Comparison of ENCODE assay signal across 14 cellular contexts in genomic region chr12:30438526-30439120, GRCh38.
"Had no signal": no experiment of that assay in that cellular context is flagged by ENCODE, and none has a peak within 500 bp of the region (broad histone marks: within the 10 kb centered on the region; RNA-seq: fewer than 3 reads in every experiment).

No MANE protein-coding gene starts in this region.

- H3K27ac ChIP-seq: cardiac muscle cell, tibial artery, uterus had no signal

- H3K27me3 Mint-ChIP-seq: activated CD4-positive, alpha-beta memory T cell treated with anti-CD3 and anti-CD28 coated beads for 36 hours; activated CD8-positive, alpha-beta memory T cell treated with anti-CD3 and anti-CD28 coated beads, Interleukin-2, amount 10 ng/mL, durations not matched to agents 7 days and 5 days; activated naive CD4-positive, alpha-beta T cell treated with anti-CD3 and anti-CD28 coated beads, Interleukin-2, amount 10 ng/mL, durations not matched to agents 7 days and 5 days; stimulated activated memory B cell treated with anti-CD40 and anti-IgM and Interleukin-4, amounts not matched to agents 10 μg/mL and 1 μg/mL and 100 μg/mL, for 72 hours had no signal

- ATAC-seq: activated CD4-positive, alpha-beta T cell treated with anti-CD3 and anti-CD28 coated beads for 36 hours; activated CD8-positive, alpha-beta memory T cell treated with anti-CD3 and anti-CD28 coated beads, Interleukin-2, amount 10 ng/mL, durations not matched to agents 7 days and 5 days; stimulated activated memory B cell treated with anti-CD40 and anti-IgM and Interleukin-4, amounts not matched to agents 10 μg/mL and 1 μg/mL and 100 μg/mL, for 72 hours had no signal

- H3K9me3 Mint-ChIP-seq: activated CD4-positive, alpha-beta memory T cell treated with anti-CD3 and anti-CD28 coated beads for 36 hours; activated naive CD4-positive, alpha-beta T cell treated with anti-CD3 and anti-CD28 coated beads, Interleukin-2, amount 10 ng/mL, durations not matched to agents 7 days and 5 days; activated T-helper 2 cell treated with anti-CD3 and anti-CD28 coated beads, Interferon-gamma antibody, Interleukin-2, Interleukin-4, amounts not matched to agents 10 μg/mL and 5 μg/mL and 100 μg/mL, durations not matched to agents 14 hours and 24 hours and 36 hours had no signal

- H3K27ac Mint-ChIP-seq: activated CD4-positive, alpha-beta memory T cell treated with anti-CD3 and anti-CD28 coated beads for 36 hours; activated CD4-positive, alpha-beta T cell treated with anti-CD3 and anti-CD28 coated beads for 36 hours; activated CD8-positive, alpha-beta memory T cell treated with anti-CD3 and anti-CD28 coated beads, Interleukin-2, amount 10 ng/mL, durations not matched to agents 7 days and 5 days; activated naive CD4-positive, alpha-beta T cell treated with anti-CD3 and anti-CD28 coated beads, Interleukin-2, amount 10 ng/mL, durations not matched to agents 7 days and 5 days; activated T-helper 2 cell treated with anti-CD3 and anti-CD28 coated beads, Interferon-gamma antibody, Interleukin-2, Interleukin-4, amounts not matched to agents 10 μg/mL and 5 μg/mL and 100 μg/mL, durations not matched to agents 14 hours and 24 hours and 36 hours; naive B cell; stimulated activated memory B cell treated with anti-CD40 and anti-IgM and Interleukin-4, amounts not matched to agents 10 μg/mL and 1 μg/mL and 100 μg/mL, for 72 hours had no signal

- DNase-seq: activated CD4-positive, alpha-beta memory T cell treated with anti-CD3 and anti-CD28 coated beads for 36 hours; activated CD4-positive, alpha-beta T cell treated with anti-CD3 and anti-CD28 coated beads for 36 hours; activated CD8-positive, alpha-beta memory T cell treated with anti-CD3 and anti-CD28 coated beads, Interleukin-2, amount 10 ng/mL, durations not matched to agents 7 days and 5 days; activated naive CD4-positive, alpha-beta T cell treated with anti-CD3 and anti-CD28 coated beads, Interleukin-2, amount 10 ng/mL, durations not matched to agents 7 days and 5 days; activated T-cell treated with anti-CD3 and anti-CD28 coated beads, Interleukin-2, amount 50 U/mL, for 1 hour; islet precursor cell; mammary epithelial cell; naive B cell; stimulated activated CD4-positive, alpha-beta T cell treated with anti-CD3 and anti-CD28 coated beads, Interleukin-2, amount 100 ng/mL, for 48 hours; tibial artery; uterus had no signal

- H3K4me1 ChIP-seq: tibial artery, uterus had no signal

- H3K36me3 ChIP-seq: cardiac muscle cell, tibial artery, uterus had no signal

- H3K36me3 Mint-ChIP-seq: activated CD4-positive, alpha-beta memory T cell treated with anti-CD3 and anti-CD28 coated beads for 36 hours; activated CD8-positive, alpha-beta memory T cell treated with anti-CD3 and anti-CD28 coated beads, Interleukin-2, amount 10 ng/mL, durations not matched to agents 7 days and 5 days; activated naive CD4-positive, alpha-beta T cell treated with anti-CD3 and anti-CD28 coated beads, Interleukin-2, amount 10 ng/mL, durations not matched to agents 7 days and 5 days; naive B cell; stimulated activated memory B cell treated with anti-CD40 and anti-IgM and Interleukin-4, amounts not matched to agents 10 μg/mL and 1 μg/mL and 100 μg/mL, for 72 hours had no signal

- H3K27me3 ChIP-seq: cardiac muscle cell, uterus had no signal

- H3K9me3 ChIP-seq: tibial artery, uterus had no signal

- H3K4me1 Mint-ChIP-seq: activated CD4-positive, alpha-beta T cell treated with anti-CD3 and anti-CD28 coated beads for 36 hours; activated CD8-positive, alpha-beta memory T cell treated with anti-CD3 and anti-CD28 coated beads, Interleukin-2, amount 10 ng/mL, durations not matched to agents 7 days and 5 days; activated naive CD4-positive, alpha-beta T cell treated with anti-CD3 and anti-CD28 coated beads, Interleukin-2, amount 10 ng/mL, durations not matched to agents 7 days and 5 days; naive B cell; stimulated activated memory B cell treated with anti-CD40 and anti-IgM and Interleukin-4, amounts not matched to agents 10 μg/mL and 1 μg/mL and 100 μg/mL, for 72 hours had no signal

- H3K4me3 ChIP-seq: cardiac muscle cell, tibial artery, uterus had no signal

- H3K4me3 Mint-ChIP-seq: activated CD4-positive, alpha-beta memory T cell treated with anti-CD3 and anti-CD28 coated beads for 36 hours; activated CD4-positive, alpha-beta T cell treated with anti-CD3 and anti-CD28 coated beads for 36 hours; activated CD8-positive, alpha-beta memory T cell treated with anti-CD3 and anti-CD28 coated beads, Interleukin-2, amount 10 ng/mL, durations not matched to agents 7 days and 5 days; activated naive CD4-positive, alpha-beta T cell treated with anti-CD3 and anti-CD28 coated beads, Interleukin-2, amount 10 ng/mL, durations not matched to agents 7 days and 5 days; naive B cell; stimulated activated memory B cell treated with anti-CD40 and anti-IgM and Interleukin-4, amounts not matched to agents 10 μg/mL and 1 μg/mL and 100 μg/mL, for 72 hours had no signal
